ENCODE assay signal across 10 cellular contexts in genomic region chr2:168687314-168687713, GRCh38.
DNase-seq lines count a peak whose midpoint lies in the region; ATAC-seq, FAIRE-seq and TF ChIP-seq lines count a peak whose summit lies in the region.
"Had no signal": no experiment of that assay in that cellular context is flagged by ENCODE, and none has a peak within 500 bp of the region (broad histone marks: within the 10 kb centered on the region; RNA-seq: fewer than 3 reads in every experiment).

No MANE protein-coding gene starts in this region.

- H3K79me2 ChIP-seq in keratinocyte (ENCODE audit: control insufficient read depth, insufficient read depth, low read length): no peaks in the 10 kb centered on the region

- H3K4me1 ChIP-seq in keratinocyte (ENCODE audit: control insufficient read depth, extremely low read depth, insufficient read depth, low read length) (peaks cover 8% of the 10 kb centered on the region), sigmoid colon (peaks cover 0 to 14% (median 2%) of the 10 kb centered on the region in 4 donors)
- H3K4me1 ChIP-seq: upper lobe of right lung had no signal

- no peaks in the 10 kb centered on the region for H3K9me3 ChIP-seq in keratinocyte (ENCODE audit: control insufficient read depth, low read depth, low read length)
- H3K9me3 ChIP-seq in sigmoid colon: no peaks in the 10 kb centered on the region
- H3K9me3 ChIP-seq: upper lobe of right lung had no signal

- no peak overlapping the region for H3K9ac ChIP-seq in keratinocyte (ENCODE audit: control insufficient read depth, extremely low read depth, insufficient read depth, low read length)

- H3K27me3 ChIP-seq in keratinocyte (ENCODE audit: control insufficient read depth, extremely low read depth, insufficient read depth, low read length): no peaks in the 10 kb centered on the region
- no peaks in the 10 kb centered on the region for H3K27me3 ChIP-seq in sigmoid colon
- H3K27me3 ChIP-seq: upper lobe of right lung had no signal

- TF ChIP-seq POLR2A in sigmoid colon (IDR thresholded peaks at IDR 0.05): no peak

- peak; percentile 18 for TF ChIP-seq CTCF in GM13976 (IDR thresholded peaks at IDR 0.05; ENCODE audit: borderline replicate concordance, control extremely low read depth, extremely low read depth, insufficient read depth, missing control alignments)
- peak in 2 of 3 experiments; percentile 2 to 22 for TF ChIP-seq CTCF in keratinocyte (optimal IDR thresholded peaks at IDR 0.05 in 1 of 3, IDR thresholded peaks at IDR 0.05 in 1 of 3, conservative IDR thresholded peaks at IDR 0.05 in 1 of 3; ENCODE audit: extremely low read depth in 1 of 3, insufficient read depth in 2 of 3, low read length in 3 of 3)
- TF ChIP-seq CTCF in sigmoid colon (IDR thresholded peaks at IDR 0.05): no peak

- no peak overlapping the region for H3K4me3 ChIP-seq in keratinocyte (ENCODE audit: control insufficient read depth in 2 of 3, extremely low read depth in 1 of 3, insufficient read depth in 2 of 3, low read depth in 1 of 3, low read length in 3 of 3)
- H3K4me3 ChIP-seq in sigmoid colon: no peak overlapping the region
- H3K4me3 ChIP-seq: upper lobe of right lung had no signal

- H3K4me3 Mint-ChIP-seq in activated CD4-positive, alpha-beta T cell treated with anti-CD3 and anti-CD28 coated beads, Interleukin-2, amount 10 ng/mL, durations not matched to agents 24 days and 14 days: no peak overlapping the region
- no peak overlapping the region for H3K4me3 Mint-ChIP-seq in stimulated activated effector memory CD8-positive, alpha-beta T cell treated with anti-CD3 and anti-CD28 coated beads, Interleukin-12 subunit alpha, Interleukin-12 subunit beta, amount 100 ng/mL, for 72 hours
- H3K4me3 Mint-ChIP-seq: activated B cell treated with CpG ODN at 0.5 μM for 24 hours had no signal

- H4K20me1 ChIP-seq in keratinocyte (ENCODE audit: control insufficient read depth, extremely low read depth, insufficient read depth, low read length): no peaks in the 10 kb centered on the region

- H3K27ac Mint-ChIP-seq in activated CD4-positive, alpha-beta T cell treated with anti-CD3 and anti-CD28 coated beads, Interleukin-2, amount 10 ng/mL, durations not matched to agents 24 days and 14 days: no peak overlapping the region
- H3K27ac Mint-ChIP-seq in stimulated activated effector memory CD8-positive, alpha-beta T cell treated with anti-CD3 and anti-CD28 coated beads, Interleukin-12 subunit alpha, Interleukin-12 subunit beta, amount 100 ng/mL, for 72 hours: no peak overlapping the region
- H3K27ac Mint-ChIP-seq: activated B cell treated with CpG ODN at 0.5 μM for 24 hours had no signal

- no peak overlapping the region for H3K4me2 ChIP-seq in keratinocyte (ENCODE audit: control insufficient read depth, extremely low read depth, insufficient read depth, low read depth, low read length)

- WGBS in sigmoid colon, 2 donors: 53 to 76% methylated on average over 3 of the region's 3 CpGs

- H3K4me1 Mint-ChIP-seq in activated CD4-positive, alpha-beta T cell treated with anti-CD3 and anti-CD28 coated beads, Interleukin-2, amount 10 ng/mL, durations not matched to agents 24 days and 14 days: peaks cover 8% of the 10 kb centered on the region
- no peaks in the 10 kb centered on the region for H3K4me1 Mint-ChIP-seq in stimulated activated effector memory CD8-positive, alpha-beta T cell treated with anti-CD3 and anti-CD28 coated beads, Interleukin-12 subunit alpha, Interleukin-12 subunit beta, amount 100 ng/mL, for 72 hours
- H3K4me1 Mint-ChIP-seq: activated B cell treated with CpG ODN at 0.5 μM for 24 hours had no signal

- H3K27me3 Mint-ChIP-seq in activated CD4-positive, alpha-beta T cell treated with anti-CD3 and anti-CD28 coated beads, Interleukin-2, amount 10 ng/mL, durations not matched to agents 24 days and 14 days: no peaks in the 10 kb centered on the region
- H3K27me3 Mint-ChIP-seq: activated B cell treated with CpG ODN at 0.5 μM for 24 hours had no signal

- in situ Hi-C loops in GM13976 (cut with MboI; ENCODE audit: low sequenced_read_pairs, unreplicated experiment): no loop called here

- DNase-seq in AG20443 (ENCODE audit: low spot score): peak; percentile 27
- no peak for DNase-seq in GM13976 (ENCODE audit: low spot score)
- DNase-seq in activated CD4-positive, alpha-beta T cell treated with anti-CD3 and anti-CD28 coated beads, Interleukin-2, amount 10 ng/mL, durations not matched to agents 24 days and 14 days: peak; percentile 64
- DNase-seq in keratinocyte (ENCODE audit: low read depth, low spot score): no peak
- no peak for DNase-seq in stimulated activated effector memory CD8-positive, alpha-beta T cell treated with anti-CD3 and anti-CD28 coated beads, Interleukin-12 subunit alpha, Interleukin-12 subunit beta, amount 100 ng/mL, for 72 hours (ENCODE audit: low spot score in 2 of 2)
- DNase-seq in sigmoid colon: no peak
- DNase-seq: activated B cell treated with CpG ODN at 0.5 μM for 24 hours, upper lobe of right lung had no signal

- H2AFZ ChIP-seq in keratinocyte (ENCODE audit: control insufficient read depth, low read length): no peak overlapping the region

- peaks cover 3 to 4% of the 10 kb centered on the region in 2 experiments for H3K36me3 ChIP-seq in keratinocyte (ENCODE audit: control insufficient read depth in 2 of 2, extremely low read depth in 1 of 2, insufficient read depth in 2 of 2, low read length in 2 of 2)
- no peaks in the 10 kb centered on the region for H3K36me3 ChIP-seq in sigmoid colon
- H3K36me3 ChIP-seq: upper lobe of right lung had no signal

- no peak for FAIRE-seq in keratinocyte (lab: Jason Lieb, UNC)

- H3K9me3 Mint-ChIP-seq in activated CD4-positive, alpha-beta T cell treated with anti-CD3 and anti-CD28 coated beads, Interleukin-2, amount 10 ng/mL, durations not matched to agents 24 days and 14 days: no peaks in the 10 kb centered on the region
- H3K9me3 Mint-ChIP-seq in stimulated activated effector memory CD8-positive, alpha-beta T cell treated with anti-CD3 and anti-CD28 coated beads, Interleukin-12 subunit alpha, Interleukin-12 subunit beta, amount 100 ng/mL, for 72 hours: no peaks in the 10 kb centered on the region
- H3K9me3 Mint-ChIP-seq: activated B cell treated with CpG ODN at 0.5 μM for 24 hours had no signal

- intact Hi-C loops in activated CD4-positive, alpha-beta T cell treated with anti-CD3 and anti-CD28 coated beads, Interleukin-2, amount 10 ng/mL, durations not matched to agents 24 days and 14 days (cut with micrococcal nuclease): loop anchor here (2.0 kb wide), 1 partner anchor 341 kb away; no protein-coding TSS in a partner anchor
- intact Hi-C loops in sigmoid colon (cut with DNase I): no loop called here

- no peaks in the 10 kb centered on the region for H3K9me1 ChIP-seq in keratinocyte (ENCODE audit: control insufficient read depth, extremely low read depth, insufficient read depth, low read length)

- H3K27ac ChIP-seq in keratinocyte (ENCODE audit: control insufficient read depth, insufficient read depth, low read length): no peak overlapping the region
- H3K27ac ChIP-seq in sigmoid colon: no peak overlapping the region
- H3K27ac ChIP-seq: upper lobe of right lung had no signal

- no peak for ATAC-seq in stimulated activated effector memory CD8-positive, alpha-beta T cell treated with anti-CD3 and anti-CD28 coated beads, Interleukin-12 subunit alpha, Interleukin-12 subunit beta, amount 100 ng/mL, for 72 hours
- ATAC-seq in GM18519 (IDR thresholded peaks at IDR 0.05; ENCODE audit: low FRiP score, unreplicated experiment) (no peak), GM19452 (IDR thresholded peaks at IDR 0.05; ENCODE audit: unreplicated experiment) (no peak)
- ATAC-seq: upper lobe of right lung had no signal

- peaks cover 7% of the 10 kb centered on the region for H3K36me3 Mint-ChIP-seq in activated CD4-positive, alpha-beta T cell treated with anti-CD3 and anti-CD28 coated beads, Interleukin-2, amount 10 ng/mL, durations not matched to agents 24 days and 14 days (ENCODE audit: low read depth)
- no peaks in the 10 kb centered on the region for H3K36me3 Mint-ChIP-seq in stimulated activated effector memory CD8-positive, alpha-beta T cell treated with anti-CD3 and anti-CD28 coated beads, Interleukin-12 subunit alpha, Interleukin-12 subunit beta, amount 100 ng/mL, for 72 hours

- TF ChIP-seq EP300 in sigmoid colon (IDR thresholded peaks at IDR 0.05): no peak

- dilution Hi-C loops in keratinocyte (cut with MboI; ENCODE audit: extremely low pct_ligation_motif_present, low sequenced_read_pairs): no loop called here

Comparison
In these comparisons a context has a peak if more than half of its experiments do, and no peak if none do; other contexts are left out.
1. DNase-seq: peak in AG20443 (single experiment) and activated CD4-positive, alpha-beta T cell treated with anti-CD3 and anti-CD28 coated beads, Interleukin-2, amount 10 ng/mL, durations not matched to agents 24 days and 14 days (single experiment); none in GM13976 (single experiment), keratinocyte (single experiment), stimulated activated effector memory CD8-positive, alpha-beta T cell treated with anti-CD3 and anti-CD28 coated beads, Interleukin-12 subunit alpha, Interleukin-12 subunit beta, amount 100 ng/mL, for 72 hours (0 of 2) and sigmoid colon (single experiment).
2. CTCF ChIP-seq: peak in GM13976 (single experiment) and keratinocyte (2 of 3); none in sigmoid colon (0 of 4).